ENCODE assay signal across 32 cellular contexts in the genomic region with DNA sequence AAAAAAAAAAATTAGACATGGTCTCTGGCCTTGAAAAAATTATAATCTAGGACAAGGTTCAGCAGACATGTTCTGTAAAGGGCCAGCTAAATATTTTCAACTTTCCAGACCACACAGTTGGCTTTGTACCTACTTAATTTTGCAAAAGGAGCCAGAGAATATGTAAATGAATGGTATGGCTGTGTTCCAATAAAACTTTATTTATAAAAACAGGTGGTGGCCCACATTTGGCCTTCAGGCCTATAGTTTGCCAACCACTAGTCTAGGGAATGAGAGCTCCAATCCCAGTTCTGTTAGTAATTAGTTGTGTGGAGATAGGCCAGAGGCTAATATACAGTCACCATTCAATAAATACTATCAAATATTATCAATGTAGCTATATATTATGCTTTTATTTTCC.
"Had no signal": no experiment of that assay in that cellular context is flagged by ENCODE, and none has a peak within 500 bp of the region (broad histone marks: within the 10 kb centered on the region; RNA-seq: fewer than 3 reads in every experiment).

No MANE protein-coding gene starts in this region.

- H3K4me3 Mint-ChIP-seq: activated CD4-positive, alpha-beta memory T cell treated with anti-CD3 and anti-CD28 coated beads for 36 hours; activated CD4-positive, alpha-beta T cell treated with anti-CD3 and anti-CD28 coated beads for 36 hours; activated CD4-positive, alpha-beta T cell treated with anti-CD3 and anti-CD28 coated beads, Interleukin-2, amount 10 ng/mL, durations not matched to agents 24 days and 14 days; activated CD8-positive, alpha-beta T cell treated with anti-CD3 and anti-CD28 coated beads, Interleukin-2, amount 10 ng/mL, durations not matched to agents 7 days and 5 days; activated naive CD4-positive, alpha-beta T cell treated with anti-CD3 and anti-CD28 coated beads, Interleukin-2, amount 10 ng/mL, durations not matched to agents 7 days and 5 days; activated naive CD8-positive, alpha-beta T cell treated with anti-CD3 and anti-CD28 coated beads, Interleukin-2, amount 10 ng/mL, durations not matched to agents 7 days and 5 days; activated T-cell treated with anti-CD3 and anti-CD28 coated beads, Interleukin-2, amount 50 U/mL, for 4 hours; activated T-helper 1 cell treated with anti-CD3 and anti-CD28 coated beads, Interleukin-12 subunit alpha, Interleukin-12 subunit beta, Interleukin-2, Interleukin-4 antibody, amounts not matched to agents 30 ng/mL and 10 ng/mL and 1 ng/mL, durations not matched to agents 14 hours and 24 hours and 36 hours; brain had no signal

- FAIRE-seq: endometrium, endothelial cell of umbilical vein had no signal

- H3K36me3 Mint-ChIP-seq: activated CD4-positive, alpha-beta memory T cell treated with anti-CD3 and anti-CD28 coated beads for 36 hours; activated naive CD4-positive, alpha-beta T cell treated with anti-CD3 and anti-CD28 coated beads, Interleukin-2, amount 50 U/mL, for 72 hours; brain had no signal

- H3K27me3 Mint-ChIP-seq: activated CD4-positive, alpha-beta memory T cell treated with anti-CD3 and anti-CD28 coated beads for 36 hours; activated CD4-positive, alpha-beta T cell treated with anti-CD3 and anti-CD28 coated beads for 36 hours; activated CD4-positive, alpha-beta T cell treated with anti-CD3 and anti-CD28 coated beads, Interleukin-2, amount 10 ng/mL, durations not matched to agents 24 days and 14 days; activated naive CD4-positive, alpha-beta T cell treated with anti-CD3 and anti-CD28 coated beads, Interleukin-2, amount 10 ng/mL, durations not matched to agents 7 days and 5 days; activated naive CD8-positive, alpha-beta T cell treated with anti-CD3 and anti-CD28 coated beads, Interleukin-2, amount 10 ng/mL, durations not matched to agents 7 days and 5 days; brain had no signal

- ATAC-seq: activated CD4-positive, alpha-beta T cell treated with anti-CD3 and anti-CD28 coated beads for 36 hours; activated CD8-positive, alpha-beta T cell treated with anti-CD3 and anti-CD28 coated beads, Interleukin-2, amount 10 ng/mL, durations not matched to agents 7 days and 5 days; activated naive CD4-positive, alpha-beta T cell treated with anti-CD3 and anti-CD28 coated beads, Interleukin-2, amount 50 U/mL, for 72 hours; activated T-cell treated with anti-CD3 and anti-CD28 coated beads, Interleukin-2, amount 50 U/mL, for 4 hours; gastroesophageal sphincter; heart right ventricle had no signal

- DNase-seq: activated CD4-positive, alpha-beta memory T cell treated with anti-CD3 and anti-CD28 coated beads for 36 hours; activated CD4-positive, alpha-beta T cell treated with anti-CD3 and anti-CD28 coated beads for 36 hours; activated CD4-positive, alpha-beta T cell treated with anti-CD3 and anti-CD28 coated beads, Interleukin-2, amount 10 ng/mL, durations not matched to agents 24 days and 14 days; activated CD4-positive, CD25-positive, alpha-beta regulatory T cell; activated CD4-positive, CD25-positive, alpha-beta regulatory T cell treated with anti-CD3 and anti-CD28 coated beads, Interleukin-2, amount 50 U/mL, for 72 hours; activated CD8-positive, alpha-beta memory T cell treated with anti-CD3 and anti-CD28 coated beads, Interleukin-2, amount 50 U/mL, for 48 hours; activated CD8-positive, alpha-beta T cell treated with anti-CD3 and anti-CD28 coated beads, Interleukin-2, amount 10 ng/mL, durations not matched to agents 7 days and 5 days; activated effector memory CD4-positive, alpha-beta T cell treated with anti-CD3 and anti-CD28 coated beads, Interleukin-2, amount 50 U/mL, for 16 hours; activated naive CD4-positive, alpha-beta T cell; activated naive CD4-positive, alpha-beta T cell treated with anti-CD3 and anti-CD28 coated beads, Interleukin-2, amount 10 ng/mL, durations not matched to agents 7 days and 5 days; activated naive CD8-positive, alpha-beta T cell treated with anti-CD3 and anti-CD28 coated beads, Interleukin-2, amount 10 ng/mL, durations not matched to agents 7 days and 5 days; activated T-cell treated with anti-CD3 and anti-CD28 coated beads for 4 hours; activated T-cell treated with anti-CD3 and anti-CD28 coated beads, Interleukin-2, amount 50 U/mL, for 4 hours; central memory CD4-positive, alpha-beta T cell; cerebellar nuclear complex; colonic mucosa; effector CD8-positive, alpha-beta T cell; esophagus squamous epithelium; foreskin melanocyte; heart right ventricle; T-helper 2 cell had no signal

- H3K4me1 ChIP-seq: ascending aorta, breast epithelium, colonic mucosa, esophagus squamous epithelium, gastroesophageal sphincter had no signal

- H3K9me3 ChIP-seq: ascending aorta, breast epithelium, colonic mucosa, esophagus squamous epithelium, gastroesophageal sphincter, heart right ventricle had no signal

- H3K4me3 ChIP-seq: ascending aorta, breast epithelium, cardiac muscle cell, colonic mucosa, esophagus squamous epithelium, gastroesophageal sphincter, heart right ventricle had no signal

- H3K27me3 ChIP-seq: breast epithelium, cardiac muscle cell, colonic mucosa, esophagus squamous epithelium had no signal

- H3K27ac ChIP-seq: ascending aorta, breast epithelium, cardiac muscle cell, colonic mucosa, epithelial cell of prostate, esophagus squamous epithelium, gastroesophageal sphincter, heart right ventricle had no signal

- H3K9me3 Mint-ChIP-seq: activated CD4-positive, alpha-beta memory T cell treated with anti-CD3 and anti-CD28 coated beads for 36 hours; activated CD4-positive, alpha-beta T cell treated with anti-CD3 and anti-CD28 coated beads, Interleukin-2, amount 10 ng/mL, durations not matched to agents 24 days and 14 days; activated naive CD4-positive, alpha-beta T cell treated with anti-CD3 and anti-CD28 coated beads, Interleukin-2, amount 10 ng/mL, durations not matched to agents 7 days and 5 days; activated naive CD4-positive, alpha-beta T cell treated with anti-CD3 and anti-CD28 coated beads, Interleukin-2, amount 50 U/mL, for 72 hours; activated naive CD8-positive, alpha-beta T cell treated with anti-CD3 and anti-CD28 coated beads, Interleukin-2, amount 10 ng/mL, durations not matched to agents 7 days and 5 days; activated T-cell treated with anti-CD3 and anti-CD28 coated beads, Interleukin-2, amount 50 U/mL, for 4 hours; activated T-helper 1 cell treated with anti-CD3 and anti-CD28 coated beads, Interleukin-12 subunit alpha, Interleukin-12 subunit beta, Interleukin-2, Interleukin-4 antibody, amounts not matched to agents 30 ng/mL and 10 ng/mL and 1 ng/mL, durations not matched to agents 14 hours and 24 hours and 36 hours; activated T-helper 2 cell treated with anti-CD3 and anti-CD28 coated beads, Interferon-gamma antibody, Interleukin-2, Interleukin-4, amounts not matched to agents 10 μg/mL and 5 μg/mL and 100 μg/mL, durations not matched to agents 14 hours and 24 hours and 36 hours; brain had no signal

- H3K36me3 ChIP-seq: ascending aorta, breast epithelium, cardiac muscle cell, colonic mucosa, gastroesophageal sphincter, heart right ventricle had no signal

- H3K4me1 Mint-ChIP-seq: activated CD4-positive, alpha-beta T cell treated with anti-CD3 and anti-CD28 coated beads for 36 hours had no signal

- H3K27ac Mint-ChIP-seq: activated CD4-positive, alpha-beta memory T cell treated with anti-CD3 and anti-CD28 coated beads for 36 hours; activated CD4-positive, alpha-beta T cell treated with anti-CD3 and anti-CD28 coated beads for 36 hours; activated CD4-positive, alpha-beta T cell treated with anti-CD3 and anti-CD28 coated beads, Interleukin-2, amount 10 ng/mL, durations not matched to agents 24 days and 14 days; activated CD8-positive, alpha-beta T cell treated with anti-CD3 and anti-CD28 coated beads, Interleukin-2, amount 10 ng/mL, durations not matched to agents 7 days and 5 days; activated naive CD4-positive, alpha-beta T cell treated with anti-CD3 and anti-CD28 coated beads, Interleukin-2, amount 10 ng/mL, durations not matched to agents 7 days and 5 days; activated naive CD4-positive, alpha-beta T cell treated with anti-CD3 and anti-CD28 coated beads, Interleukin-2, amount 50 U/mL, for 72 hours; activated naive CD8-positive, alpha-beta T cell treated with anti-CD3 and anti-CD28 coated beads, Interleukin-2, amount 10 ng/mL, durations not matched to agents 7 days and 5 days; activated T-helper 2 cell treated with anti-CD3 and anti-CD28 coated beads, Interferon-gamma antibody, Interleukin-2, Interleukin-4, amounts not matched to agents 10 μg/mL and 5 μg/mL and 100 μg/mL, durations not matched to agents 14 hours and 24 hours and 36 hours had no signal
